ENCODE assay signal across 10 cellular contexts in genomic region chr5:102762828-102763227, GRCh38. TPM values are rescaled to one million over a fixed set of nuclear protein-coding genes. Genes with fewer than 3 reads are reported as not detected.
DNase-seq lines count a peak whose midpoint lies in the region; ATAC-seq lines count a peak whose summit lies in the region.
"Had no signal": no experiment of that assay in that cellular context is flagged by ENCODE, and none has a peak within 500 bp of the region (broad histone marks: within the 10 kb centered on the region; RNA-seq: fewer than 3 reads in every experiment).

No MANE protein-coding gene starts in this region.

- intact Hi-C loops in activated naive CD4-positive, alpha-beta T cell treated with anti-CD3 and anti-CD28 coated beads for 36 hours (cut with micrococcal nuclease): loop anchor here (1.0 to 5.0 kb wide), 4 partner anchors 9 to 1861 kb away; partner anchors contain the start of gene ST8SIA4

- H3K4me3 Mint-ChIP-seq in activated naive CD4-positive, alpha-beta T cell treated with anti-CD3 and anti-CD28 coated beads for 36 hours: peak overlapping the region; percentile 48
- no peak overlapping the region for H3K4me3 Mint-ChIP-seq in activated naive CD4-positive, alpha-beta T cell treated with anti-CD3 and anti-CD28 coated beads, Interleukin-2, amount 10 ng/mL, durations not matched to agents 7 days and 5 days
- peak overlapping the region; percentile 62 to 79 for H3K4me3 Mint-ChIP-seq in stimulated activated naive CD8-positive, alpha-beta T cell treated with anti-CD3 and anti-CD28 coated beads, Interleukin-15, amount 100 ng/mL, for 72 hours
- peak overlapping the region in 1 of 3 donors; percentile 71 for H3K4me3 Mint-ChIP-seq in T-cell

- H3K9me3 Mint-ChIP-seq in activated naive CD4-positive, alpha-beta T cell treated with anti-CD3 and anti-CD28 coated beads for 36 hours: no peaks in the 10 kb centered on the region
- no peaks in the 10 kb centered on the region for H3K9me3 Mint-ChIP-seq in activated naive CD4-positive, alpha-beta T cell treated with anti-CD3 and anti-CD28 coated beads, Interleukin-2, amount 10 ng/mL, durations not matched to agents 7 days and 5 days
- no peaks in the 10 kb centered on the region for H3K9me3 Mint-ChIP-seq in stimulated activated naive CD8-positive, alpha-beta T cell treated with anti-CD3 and anti-CD28 coated beads, Interleukin-15, amount 100 ng/mL, for 72 hours
- no peaks in the 10 kb centered on the region for H3K9me3 Mint-ChIP-seq in T-cell

- CTCF ChIA-PET in activated naive CD4-positive, alpha-beta T cell treated with anti-CD3 and anti-CD28 coated beads for 36 hours (lab: Charles Lee): interaction anchor here (0.6 to 2.5 kb wide), 7 partner anchors 14 to 497 kb away, joined by 3 to 13 read pairs (median 3); no protein-coding TSS in a partner anchor
- CTCF ChIA-PET in activated naive CD4-positive, alpha-beta T cell treated with anti-CD3 and anti-CD28 coated beads, Interleukin-2, amount 10 ng/mL, durations not matched to agents 7 days and 5 days (lab: Charles Lee): interaction anchor here (0.9 to 1.3 kb wide), 3 partner anchors 9 to 18 kb away, joined by 3 to 4 read pairs (median 4); no protein-coding TSS in a partner anchor
- CTCF ChIA-PET in T-cell (lab: Charles Lee): interaction anchor here (1.0 to 3.9 kb wide), 3 partner anchors 13 to 18 kb away, joined by 3 to 18 read pairs (median 3); no protein-coding TSS in a partner anchor

- POLR2A ChIA-PET in T-cell (lab: Charles Lee): interaction anchor here (0.5 to 0.9 kb wide), 5 partner anchors 8 to 358 kb away, joined by 3 to 4 read pairs (median 3); partner anchors contain the start of gene PPIP5K2 (in 1 of the 2)

- peaks cover 86% of the 10 kb centered on the region for H3K4me1 Mint-ChIP-seq in activated naive CD4-positive, alpha-beta T cell treated with anti-CD3 and anti-CD28 coated beads for 36 hours (ENCODE audit: low read depth)
- peaks cover 58% of the 10 kb centered on the region for H3K4me1 Mint-ChIP-seq in activated naive CD4-positive, alpha-beta T cell treated with anti-CD3 and anti-CD28 coated beads, Interleukin-2, amount 10 ng/mL, durations not matched to agents 7 days and 5 days
- H3K4me1 Mint-ChIP-seq in stimulated activated naive CD8-positive, alpha-beta T cell treated with anti-CD3 and anti-CD28 coated beads, Interleukin-15, amount 100 ng/mL, for 72 hours: peaks cover 77% of the 10 kb centered on the region
- H3K4me1 Mint-ChIP-seq in T-cell: peaks cover 41 to 80% (median 75%) of the 10 kb centered on the region in 3 donors

- no peak for DNase-seq in activated naive CD4-positive, alpha-beta T cell treated with anti-CD3 and anti-CD28 coated beads for 36 hours
- DNase-seq in activated naive CD4-positive, alpha-beta T cell treated with anti-CD3 and anti-CD28 coated beads, Interleukin-2, amount 10 ng/mL, durations not matched to agents 7 days and 5 days: no peak
- DNase-seq in LoVo (ENCODE audit: low spot score): peak; percentile 27
- DNase-seq in epithelial cell of prostate (ENCODE audit: low read depth, low spot score): peak; percentile 16
- DNase-seq in stimulated activated naive CD8-positive, alpha-beta T cell treated with anti-CD3 and anti-CD28 coated beads, Interleukin-15, amount 100 ng/mL, for 72 hours: no peak
- DNase-seq in T-cell: no peak
- DNase-seq in DMS153 treated with DMSO at 0.1 percent for 48 hours (lab: John Stamatoyannopoulos, UW; ENCODE audit: unreplicated experiment): no peak
- DNase-seq: BE2C, retina had no signal

- peak overlapping the region; percentile 86 for H3K27ac Mint-ChIP-seq in activated naive CD4-positive, alpha-beta T cell treated with anti-CD3 and anti-CD28 coated beads for 36 hours
- no peak overlapping the region for H3K27ac Mint-ChIP-seq in activated naive CD4-positive, alpha-beta T cell treated with anti-CD3 and anti-CD28 coated beads, Interleukin-2, amount 10 ng/mL, durations not matched to agents 7 days and 5 days
- H3K27ac Mint-ChIP-seq in stimulated activated naive CD8-positive, alpha-beta T cell treated with anti-CD3 and anti-CD28 coated beads, Interleukin-15, amount 100 ng/mL, for 72 hours: peak overlapping the region; percentile 9 to 66
- H3K27ac Mint-ChIP-seq in T-cell: peak overlapping the region in 1 of 2 donors; percentile 80

- no peaks in the 10 kb centered on the region for H3K27me3 Mint-ChIP-seq in activated naive CD4-positive, alpha-beta T cell treated with anti-CD3 and anti-CD28 coated beads for 36 hours (ENCODE audit: low read depth)
- no peaks in the 10 kb centered on the region for H3K27me3 Mint-ChIP-seq in activated naive CD4-positive, alpha-beta T cell treated with anti-CD3 and anti-CD28 coated beads, Interleukin-2, amount 10 ng/mL, durations not matched to agents 7 days and 5 days
- H3K27me3 Mint-ChIP-seq in stimulated activated naive CD8-positive, alpha-beta T cell treated with anti-CD3 and anti-CD28 coated beads, Interleukin-15, amount 100 ng/mL, for 72 hours: no peaks in the 10 kb centered on the region
- H3K27me3 Mint-ChIP-seq in T-cell: no peaks in the 10 kb centered on the region

- peaks cover 2% of the 10 kb centered on the region for H3K36me3 Mint-ChIP-seq in activated naive CD4-positive, alpha-beta T cell treated with anti-CD3 and anti-CD28 coated beads for 36 hours (ENCODE audit: low read depth)
- no peaks in the 10 kb centered on the region for H3K36me3 Mint-ChIP-seq in activated naive CD4-positive, alpha-beta T cell treated with anti-CD3 and anti-CD28 coated beads, Interleukin-2, amount 10 ng/mL, durations not matched to agents 7 days and 5 days
- no peaks in the 10 kb centered on the region for H3K36me3 Mint-ChIP-seq in T-cell

- peak; percentile 52 for ATAC-seq in stimulated activated naive CD8-positive, alpha-beta T cell treated with anti-CD3 and anti-CD28 coated beads, Interleukin-15, amount 100 ng/mL, for 72 hours
- ATAC-seq in T-cell (replicated peaks in 1 of 4) (no peak), GM21515 (IDR thresholded peaks at IDR 0.05; ENCODE audit: unreplicated experiment) (no peak)

- peak overlapping the region; percentile 52 for H3K27ac ChIP-seq in epithelial cell of prostate

RNA-seq across cellular contexts. Expression of gene PAM, which starts 7.7 kb away (rescaled TPM):
- total RNA-seq in activated naive CD4-positive, alpha-beta T cell treated with anti-CD3 and anti-CD28 coated beads for 36 hours: 10 to 100 TPM; 31.2 to 37.6 TPM
- 10 to 100 TPM; 17.5 to 29.2 (median 23.3) TPM for total RNA-seq in T-cell

Comparison
In these comparisons a context has a peak if more than half of its experiments do, and no peak if none do; other contexts are left out.
1. DNase-seq: peak in LoVo (single experiment) and epithelial cell of prostate (single experiment); none in activated naive CD4-positive, alpha-beta T cell treated with anti-CD3 and anti-CD28 coated beads for 36 hours (single experiment), activated naive CD4-positive, alpha-beta T cell treated with anti-CD3 and anti-CD28 coated beads, Interleukin-2, amount 10 ng/mL, durations not matched to agents 7 days and 5 days (single experiment), stimulated activated naive CD8-positive, alpha-beta T cell treated with anti-CD3 and anti-CD28 coated beads, Interleukin-15, amount 100 ng/mL, for 72 hours (0 of 2), T-cell (0 of 34) and DMS153 treated with DMSO at 0.1 percent for 48 hours (single experiment).